Comparison of ENCODE assay signal across 1 cellular context in genomic region chr12:122834229-122834920, GRCh38.
TF ChIP-seq lines count a peak whose summit lies in the region.

No MANE protein-coding gene starts in this region.

TF ChIP-seq in HepG2, 621 proteins besides CTCF, POLR2A, EP300 and RAD21 (continued from another document and continues in another):
- TF ChIP-seq TSC22D2 (CRISPR knock-in tag; IDR thresholded peaks at IDR 0.05; ENCODE audit: borderline replicate concordance) (no peak), ARID4A (CRISPR knock-in tag; IDR thresholded peaks at IDR 0.05; ENCODE audit: borderline replicate concordance) (no peak), ARID5B (CRISPR knock-in tag; IDR thresholded peaks at IDR 0.05) (peak; percentile 13; the same call in 1 of the 2 replicates), ZNF788 (CRISPR knock-in tag; IDR thresholded peaks at IDR 0.05; ENCODE audit: borderline replicate concordance) (no peak), HNRNPLL (IDR thresholded peaks at IDR 0.05; ENCODE audit: low read depth, low read length, poor library complexity, severe bottlenecking) (peak; percentile 55), YEATS4 (CRISPR knock-in tag; IDR thresholded peaks at IDR 0.05; ENCODE audit: borderline replicate concordance) (no peak), ZNF816 (CRISPR knock-in tag; IDR thresholded peaks at IDR 0.05; ENCODE audit: borderline replicate concordance) (no peak), ZIK1 (CRISPR knock-in tag; IDR thresholded peaks at IDR 0.05; ENCODE audit: borderline replicate concordance, low read depth) (no peak), ZNF350 (CRISPR knock-in tag; IDR thresholded peaks at IDR 0.05; ENCODE audit: borderline replicate concordance, low read depth) (no peak), ZNF3 (CRISPR knock-in tag; IDR thresholded peaks at IDR 0.05) (no peak), ZNF326 (CRISPR knock-in tag; IDR thresholded peaks at IDR 0.05; ENCODE audit: borderline replicate concordance) (no peak), MNT (IDR thresholded peaks at IDR 0.05) (no peak), KDM2A (CRISPR knock-in tag; IDR thresholded peaks at IDR 0.05; ENCODE audit: borderline replicate concordance, low read depth) (0 out of 2 replicates have a peak, but pooled peaks have one; percentile 20), ATF2 (CRISPR knock-in tag; IDR thresholded peaks at IDR 0.05) (no peak), ZNF644 (CRISPR knock-in tag; IDR thresholded peaks at IDR 0.05; ENCODE audit: low read depth) (no peak), HIC2 (CRISPR knock-in tag; IDR thresholded peaks at IDR 0.05; ENCODE audit: low read depth) (peak; percentile 36; the same call in 1 of the 2 replicates)
- TF ChIP-seq, protein P1, sequence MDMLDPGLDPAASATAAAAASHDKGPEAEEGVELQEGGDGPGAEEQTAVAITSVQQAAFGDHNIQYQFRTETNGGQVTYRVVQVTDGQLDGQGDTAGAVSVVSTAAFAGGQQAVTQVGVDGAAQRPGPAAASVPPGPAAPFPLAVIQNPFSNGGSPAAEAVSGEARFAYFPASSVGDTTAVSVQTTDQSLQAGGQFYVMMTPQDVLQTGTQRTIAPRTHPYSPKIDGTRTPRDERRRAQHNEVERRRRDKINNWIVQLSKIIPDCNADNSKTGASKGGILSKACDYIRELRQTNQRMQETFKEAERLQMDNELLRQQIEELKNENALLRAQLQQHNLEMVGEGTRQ (IDR thresholded peaks at IDR 0.05; ENCODE audit: low read depth, low read length): no peak
- TF ChIP-seq, protein P1 (CRISPR knock-in tag; IDR thresholded peaks at IDR 0.05; ENCODE audit: borderline replicate concordance): no peak
- TF ChIP-seq, protein P2, sequence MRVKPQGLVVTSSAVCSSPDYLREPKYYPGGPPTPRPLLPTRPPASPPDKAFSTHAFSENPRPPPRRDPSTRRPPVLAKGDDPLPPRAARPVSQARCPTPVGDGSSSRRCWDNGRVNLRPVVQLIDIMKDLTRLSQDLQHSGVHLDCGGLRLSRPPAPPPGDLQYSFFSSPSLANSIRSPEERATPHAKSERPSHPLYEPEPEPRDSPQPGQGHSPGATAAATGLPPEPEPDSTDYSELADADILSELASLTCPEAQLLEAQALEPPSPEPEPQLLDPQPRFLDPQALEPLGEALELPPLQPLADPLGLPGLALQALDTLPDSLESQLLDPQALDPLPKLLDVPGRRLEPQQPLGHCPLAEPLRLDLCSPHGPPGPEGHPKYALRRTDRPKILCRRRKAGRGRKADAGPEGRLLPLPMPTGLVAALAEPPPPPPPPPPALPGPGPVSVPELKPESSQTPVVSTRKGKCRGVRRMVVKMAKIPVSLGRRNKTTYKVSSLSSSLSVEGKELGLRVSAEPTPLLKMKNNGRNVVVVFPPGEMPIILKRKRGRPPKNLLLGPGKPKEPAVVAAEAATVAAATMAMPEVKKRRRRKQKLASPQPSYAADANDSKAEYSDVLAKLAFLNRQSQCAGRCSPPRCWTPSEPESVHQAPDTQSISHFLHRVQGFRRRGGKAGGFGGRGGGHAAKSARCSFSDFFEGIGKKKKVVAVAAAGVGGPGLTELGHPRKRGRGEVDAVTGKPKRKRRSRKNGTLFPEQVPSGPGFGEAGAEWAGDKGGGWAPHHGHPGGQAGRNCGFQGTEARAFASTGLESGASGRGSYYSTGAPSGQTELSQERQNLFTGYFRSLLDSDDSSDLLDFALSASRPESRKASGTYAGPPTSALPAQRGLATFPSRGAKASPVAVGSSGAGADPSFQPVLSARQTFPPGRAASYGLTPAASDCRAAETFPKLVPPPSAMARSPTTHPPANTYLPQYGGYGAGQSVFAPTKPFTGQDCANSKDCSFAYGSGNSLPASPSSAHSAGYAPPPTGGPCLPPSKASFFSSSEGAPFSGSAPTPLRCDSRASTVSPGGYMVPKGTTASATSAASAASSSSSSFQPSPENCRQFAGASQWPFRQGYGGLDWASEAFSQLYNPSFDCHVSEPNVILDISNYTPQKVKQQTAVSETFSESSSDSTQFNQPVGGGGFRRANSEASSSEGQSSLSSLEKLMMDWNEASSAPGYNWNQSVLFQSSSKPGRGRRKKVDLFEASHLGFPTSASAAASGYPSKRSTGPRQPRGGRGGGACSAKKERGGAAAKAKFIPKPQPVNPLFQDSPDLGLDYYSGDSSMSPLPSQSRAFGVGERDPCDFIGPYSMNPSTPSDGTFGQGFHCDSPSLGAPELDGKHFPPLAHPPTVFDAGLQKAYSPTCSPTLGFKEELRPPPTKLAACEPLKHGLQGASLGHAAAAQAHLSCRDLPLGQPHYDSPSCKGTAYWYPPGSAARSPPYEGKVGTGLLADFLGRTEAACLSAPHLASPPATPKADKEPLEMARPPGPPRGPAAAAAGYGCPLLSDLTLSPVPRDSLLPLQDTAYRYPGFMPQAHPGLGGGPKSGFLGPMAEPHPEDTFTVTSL (CRISPR knock-in tag; IDR thresholded peaks at IDR 0.05; ENCODE audit: borderline replicate concordance): no peak
- TF ChIP-seq, protein P3, sequence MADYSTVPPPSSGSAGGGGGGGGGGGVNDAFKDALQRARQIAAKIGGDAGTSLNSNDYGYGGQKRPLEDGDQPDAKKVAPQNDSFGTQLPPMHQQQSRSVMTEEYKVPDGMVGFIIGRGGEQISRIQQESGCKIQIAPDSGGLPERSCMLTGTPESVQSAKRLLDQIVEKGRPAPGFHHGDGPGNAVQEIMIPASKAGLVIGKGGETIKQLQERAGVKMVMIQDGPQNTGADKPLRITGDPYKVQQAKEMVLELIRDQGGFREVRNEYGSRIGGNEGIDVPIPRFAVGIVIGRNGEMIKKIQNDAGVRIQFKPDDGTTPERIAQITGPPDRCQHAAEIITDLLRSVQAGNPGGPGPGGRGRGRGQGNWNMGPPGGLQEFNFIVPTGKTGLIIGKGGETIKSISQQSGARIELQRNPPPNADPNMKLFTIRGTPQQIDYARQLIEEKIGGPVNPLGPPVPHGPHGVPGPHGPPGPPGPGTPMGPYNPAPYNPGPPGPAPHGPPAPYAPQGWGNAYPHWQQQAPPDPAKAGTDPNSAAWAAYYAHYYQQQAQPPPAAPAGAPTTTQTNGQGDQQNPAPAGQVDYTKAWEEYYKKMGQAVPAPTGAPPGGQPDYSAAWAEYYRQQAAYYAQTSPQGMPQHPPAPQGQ (CRISPR knock-in tag; IDR thresholded peaks at IDR 0.05; ENCODE audit: borderline replicate concordance): no peak
